Comparison of ENCODE assay signal across 17 cellular contexts in the genomic region with DNA sequence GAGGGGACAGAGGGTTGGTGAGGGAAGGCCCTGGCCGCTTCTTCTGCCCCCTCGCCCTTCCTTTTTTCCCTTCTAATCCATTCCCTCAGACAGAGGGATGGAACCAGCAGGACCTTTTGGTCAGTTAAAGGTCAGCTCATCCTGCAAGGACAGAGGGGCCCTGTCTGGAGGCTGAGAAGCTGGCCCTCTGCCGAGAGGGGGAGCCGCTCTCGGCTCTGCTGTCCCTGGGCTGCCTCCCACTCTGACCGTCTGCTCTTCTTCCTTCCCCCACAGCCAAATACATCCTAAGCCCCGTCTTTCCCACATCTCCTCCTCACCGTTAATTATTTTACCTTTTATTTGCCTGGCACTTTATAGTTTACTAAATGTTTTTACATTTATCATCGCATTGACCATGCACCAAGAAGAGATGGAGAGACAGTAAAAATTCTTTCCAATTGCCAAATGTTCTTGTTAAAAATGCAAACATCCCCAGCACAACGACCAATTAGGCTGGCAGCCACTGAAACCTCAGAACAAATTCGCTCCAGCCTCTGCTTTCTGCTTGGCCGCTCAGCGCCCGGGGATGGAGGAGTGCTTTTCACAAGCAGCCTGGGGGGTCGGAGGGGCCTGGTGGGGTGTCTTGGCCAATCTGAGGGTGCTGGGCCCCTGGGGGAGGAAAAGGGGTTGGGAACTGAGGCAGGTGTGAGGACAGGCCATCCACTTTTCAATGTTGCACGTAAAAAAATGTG.
DNase-seq lines count a peak whose midpoint lies in the region; ATAC-seq and TF ChIP-seq lines count a peak whose summit lies in the region.
"Had no signal": no experiment of that assay in that cellular context is flagged by ENCODE, and none has a peak within 500 bp of the region (broad histone marks: within the 10 kb centered on the region; RNA-seq: fewer than 3 reads in every experiment).

No MANE protein-coding gene starts in this region.

- H3K4me1 Mint-ChIP-seq in brain = peaks cover 25% of the 10 kb centered on the region
- H3K4me1 Mint-ChIP-seq: T-helper 17 cell had no signal

- no peaks in the 10 kb centered on the region for H4K20me1 ChIP-seq in Karpas-422 (ENCODE audit: insufficient read depth, low read depth, low read length)

- H3K4me2 ChIP-seq in Karpas-422 (ENCODE audit: low read depth, low read length, poor library complexity, severe bottlenecking) = no peak overlapping the region

- no peak overlapping the region for H3K27ac ChIP-seq in Karpas-422 (ENCODE audit: low read length)
- H3K27ac ChIP-seq: parathyroid adenoma had no signal

- no peak for TF ChIP-seq CTCF in brain (conservative IDR thresholded peaks at IDR 0.05)
- peak; percentile 10 for TF ChIP-seq CTCF in retinal pigment epithelial cell (conservative IDR thresholded peaks at IDR 0.05; ENCODE audit: low read depth, low read length)

- H3K9me3 ChIP-seq in Karpas-422 (ENCODE audit: low read length) = no peaks in the 10 kb centered on the region
- H3K9me3 ChIP-seq: mucosa of descending colon had no signal

- peak overlapping the region in 1 of 5 experiments; percentile 17 for H3K4me3 Mint-ChIP-seq in brain
- H3K4me3 Mint-ChIP-seq: T-helper 17 cell had no signal

- H3K27me3 Mint-ChIP-seq in brain = peaks cover 6% of the 10 kb centered on the region

- DNase-seq in COLO829 (ENCODE audit: low spot score) (peak; percentile 17), iPS-NIHi7 (ENCODE audit: extremely low spot score) (peak; percentile 64), retinal pigment epithelial cell (ENCODE audit: low read depth) (no peak), Karpas-422 (no peak), hypothalamus (lab: John Stamatoyannopoulos, UW) (no peak)
- DNase-seq: activated effector memory CD4-positive, alpha-beta T cell treated with anti-CD3 and anti-CD28 coated beads, Interleukin-2, amount 50 U/mL, for 16 hours; IMR-90; mucosa of descending colon; NCI-H2081 treated with DMSO at 0.1 percent for 48 hours; NCI-H510A; SHP77; T-helper 17 cell had no signal

- peaks cover 6% of the 10 kb centered on the region for H3K36me3 Mint-ChIP-seq in brain

- H2AFZ ChIP-seq in Karpas-422 (ENCODE audit: low read length) = no peak overlapping the region
- H2AFZ ChIP-seq: parathyroid adenoma had no signal

- no peaks in the 10 kb centered on the region for H3K36me3 ChIP-seq in Karpas-422 (ENCODE audit: insufficient read depth, low read length)

- no peaks in the 10 kb centered on the region for H3K9me2 ChIP-seq in Karpas-422 (replicated peaks; ENCODE audit: insufficient read depth, low read length)

- no peak overlapping the region for H3K4me3 ChIP-seq in retinal pigment epithelial cell (ENCODE audit: low read length)
- H3K4me3 ChIP-seq in Karpas-422 (ENCODE audit: low read length) = no peak overlapping the region
- H3K4me3 ChIP-seq: mucosa of descending colon, skin epidermis had no signal

- no peak for ATAC-seq in HG02759 (IDR thresholded peaks at IDR 0.05; ENCODE audit: unreplicated experiment)
- no peak for ATAC-seq in HG03469 (IDR thresholded peaks at IDR 0.05; ENCODE audit: unreplicated experiment)
- ATAC-seq: mucosa of descending colon, T-helper 17 cell had no signal

- H3K9me3 Mint-ChIP-seq in brain = no peaks in the 10 kb centered on the region

- H3K4me1 ChIP-seq in Karpas-422 (ENCODE audit: low read length) = no peaks in the 10 kb centered on the region
- H3K4me1 ChIP-seq: parathyroid adenoma had no signal

- peak overlapping the region in 4 of 5 experiments; percentile 1 to 62 (median 12) for H3K27ac Mint-ChIP-seq in brain
- H3K27ac Mint-ChIP-seq: T-helper 17 cell had no signal

- no peaks in the 10 kb centered on the region for H3K27me3 ChIP-seq in Karpas-422 (ENCODE audit: low read length)

- no peak overlapping the region for H3K9ac ChIP-seq in Karpas-422 (ENCODE audit: low read length)
- H3K9ac ChIP-seq: parathyroid adenoma had no signal

- H3K79me2 ChIP-seq in Karpas-422 (ENCODE audit: low read length) = no peaks in the 10 kb centered on the region

Comparison
In these comparisons a context has a peak if more than half of its experiments do, and no peak if none do; other contexts are left out.
1. DNase-seq: peak in COLO829 (single experiment) and iPS-NIHi7 (single experiment); none in retinal pigment epithelial cell (single experiment), Karpas-422 (single experiment) and hypothalamus (0 of 51).